ENCODE assay signal across 22 cellular contexts in the genomic region with DNA sequence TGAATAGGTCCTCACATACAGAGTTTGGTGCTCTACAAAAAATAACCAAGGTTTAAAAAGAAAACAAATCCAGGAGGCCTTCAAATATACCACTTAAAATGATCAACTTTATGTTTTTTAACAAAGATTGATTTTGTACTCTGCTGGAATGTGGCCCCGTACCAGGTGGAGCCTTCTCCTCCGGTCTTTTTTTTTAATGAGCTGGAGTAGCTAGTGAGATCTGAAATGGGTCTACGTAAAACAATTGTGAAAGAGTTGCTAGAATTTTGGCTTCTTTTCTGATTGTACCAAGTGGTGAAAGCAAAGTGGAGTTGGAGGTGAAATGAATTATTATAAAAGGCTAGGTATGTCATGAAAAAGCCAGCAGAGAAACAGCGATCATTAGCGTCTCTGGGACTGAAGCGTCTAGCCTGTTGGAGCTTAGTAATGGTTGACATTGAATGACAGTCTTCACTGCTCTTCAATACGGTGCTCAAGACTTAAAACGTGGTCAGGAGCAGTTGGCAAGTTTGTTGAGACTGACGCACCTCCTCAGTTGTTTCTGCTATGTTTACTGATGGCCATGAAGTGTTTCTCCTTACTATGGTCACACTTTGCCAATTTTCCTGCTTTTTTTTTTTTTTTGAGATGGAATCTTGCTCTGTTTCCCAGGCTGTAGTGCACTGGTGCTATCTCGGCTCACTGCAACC.
DNase-seq lines count a peak whose midpoint lies in the region; ATAC-seq, FAIRE-seq and TF ChIP-seq lines count a peak whose summit lies in the region.
"Had no signal": no experiment of that assay in that cellular context is flagged by ENCODE, and none has a peak within 500 bp of the region (broad histone marks: within the 10 kb centered on the region; RNA-seq: fewer than 3 reads in every experiment).

No MANE protein-coding gene starts in this region.

- peaks cover 30% of the 10 kb centered on the region for H3K79me1 ChIP-seq in mesenchymal stem cell (replicated peaks; ENCODE audit: low read length, poor library complexity, severe bottlenecking)

- H3K9me2 ChIP-seq in OCI-LY7 (ENCODE audit: insufficient read depth, low read length): no peaks in the 10 kb centered on the region

- POLR2A ChIA-PET in OCI-LY7 (lab: Charles Lee): interaction anchor here (0.8 to 3.7 kb wide), 3 partner anchors 12 to 48 kb away, joined by 3 to 13 read pairs (median 11); no protein-coding TSS in a partner anchor

- peak overlapping the region; percentile 30 for H2BK120ac ChIP-seq in mesenchymal stem cell (ENCODE audit: low read depth, low read length)

- no peak for ATAC-seq in heart right ventricle
- ATAC-seq in foreskin keratinocyte: no peak
- ATAC-seq: A549, T-helper 17 cell had no signal

- peak overlapping the region in 1 of 2 experiments; percentile 5 for H3K4ac ChIP-seq in mesenchymal stem cell (ENCODE audit: low read depth in 1 of 2, low read length in 2 of 2)

- no peak overlapping the region for H4K8ac ChIP-seq in mesenchymal stem cell (ENCODE audit: low read length)

- H3K4me1 ChIP-seq in left ventricle myocardium inferior (peaks cover 8% of the 10 kb centered on the region), heart right ventricle (peaks cover 0 to 37% (median 10%) of the 10 kb centered on the region in 9 donors), mesenchymal stem cell (ENCODE audit: control insufficient read depth, insufficient read depth, low read depth, low read length) (peaks cover 16% of the 10 kb centered on the region), sigmoid colon (peaks cover 0 to 83% (median 72%) of the 10 kb centered on the region in 4 donors), OCI-LY7 (ENCODE audit: insufficient read depth, low read length, poor library complexity, severe bottlenecking) (peaks cover 3% of the 10 kb centered on the region), foreskin keratinocyte (no peaks in the 10 kb centered on the region)
- H3K4me1 ChIP-seq: HAP-1 had no signal

- CTCF ChIA-PET in OCI-LY7 (lab: Charles Lee; ENCODE audit: unreplicated experiment): no interaction called here

- H3K4me2 ChIP-seq in mesenchymal stem cell (ENCODE audit: low read length, poor library complexity, severe bottlenecking): no peak overlapping the region
- no peak overlapping the region for H3K4me2 ChIP-seq in OCI-LY7 (ENCODE audit: low read length)
- H3K4me2 ChIP-seq: A549 had no signal

- FAIRE-seq in GM12891 (lab: Jason Lieb, UNC): no peak
- FAIRE-seq: A549, endothelial cell of umbilical vein had no signal

- H4K91ac ChIP-seq in mesenchymal stem cell (ENCODE audit: low read length): no peak overlapping the region

- 90 to 92% methylated on average over 10 of the region's 10 CpGs for WGBS in heart right ventricle, 2 donors
- WGBS in mesenchymal stem cell: 96% methylated on average over 10 of the region's 10 CpGs
- WGBS in sigmoid colon, 2 donors: 93% methylated on average over 10 of the region's 10 CpGs

- TF ChIP-seq POLR2A in sigmoid colon (IDR thresholded peaks at IDR 0.05): no peak
- no peak for TF ChIP-seq POLR2A in GM12891 (IDR thresholded peaks at IDR 0.05; ENCODE audit: low read depth, low read length)

- H3K9me3 ChIP-seq in left ventricle myocardium inferior (replicated peaks) (no peaks in the 10 kb centered on the region), heart right ventricle (no peaks in the 10 kb centered on the region), mesenchymal stem cell (ENCODE audit: control insufficient read depth, low read length) (no peaks in the 10 kb centered on the region), sigmoid colon (no peaks in the 10 kb centered on the region), OCI-LY7 (ENCODE audit: low read length) (no peaks in the 10 kb centered on the region)
- H3K9me3 ChIP-seq: A549, HAP-1, Peyer's patch had no signal

- H2BK12ac ChIP-seq in mesenchymal stem cell (ENCODE audit: low read length in 2 of 2): peak overlapping the region; percentile 19 to 22

- H3K27ac ChIP-seq in left ventricle myocardium inferior (replicated peaks) (peak overlapping the region; percentile 6), heart right ventricle (no peak overlapping the region), mesenchymal stem cell (ENCODE audit: low read length, poor library complexity, severe bottlenecking) (no peak overlapping the region), sigmoid colon (peak overlapping the region; percentile 58 to 76 (median 71)), OCI-LY7 (ENCODE audit: low read depth, low read length, poor library complexity, severe bottlenecking) (no peak overlapping the region), foreskin keratinocyte (no peak overlapping the region)
- H3K27ac ChIP-seq: A549 had no signal

- H3K36me3 ChIP-seq in left ventricle myocardium inferior (no peaks in the 10 kb centered on the region), heart right ventricle (no peaks in the 10 kb centered on the region), mesenchymal stem cell (ENCODE audit: control insufficient read depth in 1 of 2, insufficient read depth in 2 of 2, low read depth in 1 of 2, low read length in 2 of 2) (no peaks in the 10 kb centered on the region), sigmoid colon (no peaks in the 10 kb centered on the region), OCI-LY7 (ENCODE audit: insufficient read depth, low read length) (no peaks in the 10 kb centered on the region)
- H3K36me3 ChIP-seq: HAP-1, Peyer's patch had no signal

- TF ChIP-seq EP300 in sigmoid colon (IDR thresholded peaks at IDR 0.05): no peak

- no TSS peak for BruUV-seq in OCI-LY7 (replicated peaks; lab: Mats Ljungman, UMichigan)

- H2AFZ ChIP-seq in mesenchymal stem cell (ENCODE audit: low read depth, low read length) (no peak overlapping the region), OCI-LY7 (ENCODE audit: low read length) (no peak overlapping the region)

- peak overlapping the region; percentile 75 for H3K9ac ChIP-seq in mesenchymal stem cell (ENCODE audit: low read length)

- H2AK5ac ChIP-seq in mesenchymal stem cell (ENCODE audit: low read length, severe bottlenecking): no peak overlapping the region

- H3K23ac ChIP-seq in mesenchymal stem cell (ENCODE audit: low read length in 2 of 2): no peak overlapping the region

- TF ChIP-seq CTCF in left ventricle myocardium inferior (IDR thresholded peaks at IDR 0.05; ENCODE audit: borderline replicate concordance) (no peak), heart right ventricle (IDR thresholded peaks at IDR 0.05) (no peak), sigmoid colon (IDR thresholded peaks at IDR 0.05) (no peak), OCI-LY7 (conservative IDR thresholded peaks at IDR 0.05; ENCODE audit: low read length) (no peak), foreskin keratinocyte (conservative IDR thresholded peaks at IDR 0.05) (no peak)

- intact Hi-C loops in left ventricle myocardium inferior (cut with micrococcal nuclease): no loop called here
- intact Hi-C loops in heart right ventricle (cut with DNase I): no loop called here
- intact Hi-C loops in sigmoid colon (cut with DNase I): no loop called here
- intact Hi-C loops in OCI-LY7 (cut with micrococcal nuclease; ENCODE audit: unreplicated experiment): no loop called here

- H3K4me3 ChIP-seq in left ventricle myocardium inferior (no peak overlapping the region), heart right ventricle (no peak overlapping the region), mesenchymal stem cell (ENCODE audit: insufficient read depth in 1 of 2, low read depth in 1 of 2, low read length in 2 of 2) (no peak overlapping the region), sigmoid colon (no peak overlapping the region), OCI-LY7 (ENCODE audit: low read depth, low read length, poor library complexity, severe bottlenecking) (no peak overlapping the region)
- H3K4me3 ChIP-seq: A549, HAP-1, K562, lung, Peyer's patch had no signal

- DNase-seq in left ventricle myocardium inferior: no peak
- DNase-seq in heart right ventricle: no peak
- no peak for DNase-seq in mesenchymal stem cell
- no peak for DNase-seq in sigmoid colon
- DNase-seq in GM12891 (ENCODE audit: insufficient read length, low spot score): no peak
- DNase-seq in activated CD4-positive, alpha-beta T cell treated with anti-CD3 and anti-CD28 coated beads for 48 hours: no peak
- no peak for DNase-seq in OCI-LY7 (ENCODE audit: low spot score)
- no peak for DNase-seq in foreskin keratinocyte
- DNase-seq: activated CD4-positive, alpha-beta T cell treated with anti-CD3 and anti-CD28 coated beads, Interleukin-2, amount 50 U/mL, for 1 hour; DMS79; immature natural killer cell; NCI-H1436 treated with DMSO at 0.1 percent for 48 hours; NCI-H524; NK-92 treated with Interleukin-12 subunit alpha and Interleukin-12 subunit beta, amount 100 ng/mL, for 24 hours; Peyer's patch; stimulated activated CD4-positive, alpha-beta T cell treated with anti-CD3 and anti-CD28 coated beads, Interleukin-1b, Interleukin-23, amount 100 ng/mL, for 48 hours; T-helper 17 cell had no signal

- H2BK5ac ChIP-seq in mesenchymal stem cell (ENCODE audit: low read depth, low read length, poor library complexity, severe bottlenecking): peak overlapping the region; percentile 24

- H3K18ac ChIP-seq in mesenchymal stem cell (ENCODE audit: low read depth in 1 of 2, low read length in 2 of 2): peak overlapping the region; percentile 7 to 29

- no peak overlapping the region for H3K14ac ChIP-seq in mesenchymal stem cell (ENCODE audit: low read length in 2 of 2)

- H4K20me1 ChIP-seq in OCI-LY7 (ENCODE audit: insufficient read depth, low read length): no peaks in the 10 kb centered on the region

- H3K27me3 ChIP-seq in left ventricle myocardium inferior (ENCODE audit: low read depth) (no peaks in the 10 kb centered on the region), heart right ventricle (no peaks in the 10 kb centered on the region), mesenchymal stem cell (ENCODE audit: control insufficient read depth in 1 of 2, insufficient read depth in 1 of 2, low read length in 2 of 2) (no peaks in the 10 kb centered on the region), sigmoid colon (no peaks in the 10 kb centered on the region), foreskin keratinocyte (no peaks in the 10 kb centered on the region)
- H3K27me3 ChIP-seq: Peyer's patch had no signal

- no peaks in the 10 kb centered on the region for H3K79me2 ChIP-seq in OCI-LY7 (ENCODE audit: insufficient read depth, low read depth, low read length)

- no peak overlapping the region for H2BK15ac ChIP-seq in mesenchymal stem cell (ENCODE audit: low read depth, poor library complexity, severe bottlenecking)

TF ChIP-seq in GM12891, 5 proteins besides CTCF, POLR2A, EP300 and RAD21:
- TF ChIP-seq POLR2AphosphoS5 (IDR thresholded peaks at IDR 0.05; ENCODE audit: low read depth, low read length) (no peak), TAF1 (IDR thresholded peaks at IDR 0.05; ENCODE audit: low read depth, low read length) (no peak), POU2F2 (IDR thresholded peaks at IDR 0.05; ENCODE audit: low read depth, low read length) (no peak), SPI1 (IDR thresholded peaks at IDR 0.05; ENCODE audit: low read depth, low read length) (no peak), PAX5 (IDR thresholded peaks at IDR 0.05; ENCODE audit: insufficient read depth, low read length, severe bottlenecking) (no peak)

Comparison
In these comparisons a context has a peak if more than half of its experiments do, and no peak if none do; other contexts are left out.
1. H3K27ac ChIP-seq: peak in left ventricle myocardium inferior (single experiment) and sigmoid colon (4 of 4); none in heart right ventricle (0 of 10), mesenchymal stem cell (single experiment), OCI-LY7 (single experiment) and foreskin keratinocyte (single experiment).